Comparison of ENCODE assay signal across 8 cellular contexts in genomic region chr6:134287863-134288537, GRCh38.
DNase-seq lines count a peak whose midpoint lies in the region; ATAC-seq lines count a peak whose summit lies in the region.

No MANE protein-coding gene starts in this region.

- peaks cover 43% of the 10 kb centered on the region for H3K4me1 ChIP-seq in BLaER1

- H3K9me3 ChIP-seq in BLaER1 = peaks cover 14% of the 10 kb centered on the region

- peak; percentile 45 for ATAC-seq in GM21526 (IDR thresholded peaks at IDR 0.05; ENCODE audit: low FRiP score, unreplicated experiment)

- peak overlapping the region; percentile 83 for H3K4me2 ChIP-seq in BLaER1

- H3K36me3 ChIP-seq in BLaER1 = peaks cover 20% of the 10 kb centered on the region

- H3K4me3 ChIP-seq in BLaER1 = peak overlapping the region; percentile 9; the same call in 1 of the 2 replicates

- H3K9ac ChIP-seq in BLaER1 = peak overlapping the region; percentile 65

- H3K27me3 ChIP-seq in BLaER1 = no peaks in the 10 kb centered on the region

- no peaks in the 10 kb centered on the region for H4K20me1 ChIP-seq in BLaER1

- H3K27ac ChIP-seq in BLaER1 = peak overlapping the region; percentile 80

- DNase-seq in MV-4-11 (lab: John Stamatoyannopoulos, UW) (peak; percentile 35), fibroblast of peridontal ligament (ENCODE audit: extremely low read depth) (peak; percentile 63), NCI-H1092 (lab: John Stamatoyannopoulos, UW) (no peak), hepatic stellate cell (ENCODE audit: low spot score) (no peak), SIG-M5 (lab: John Stamatoyannopoulos, UW) (no peak)
- no peak for DNase-seq in stimulated activated CD4-positive, alpha-beta T cell treated with anti-CD3 and anti-CD28 coated beads, Interleukin-15, amount 100 ng/mL, for 24 hours

Comparison
In these comparisons a context has a peak if more than half of its experiments do, and no peak if none do; other contexts are left out.
1. DNase-seq: peak in MV-4-11 (single experiment) and fibroblast of peridontal ligament (single experiment); none in NCI-H1092 (single experiment), hepatic stellate cell (single experiment), stimulated activated CD4-positive, alpha-beta T cell treated with anti-CD3 and anti-CD28 coated beads, Interleukin-15, amount 100 ng/mL, for 24 hours (single experiment) and SIG-M5 (single experiment).